1 cellular context compared by ENCODE assay signal in genomic region chr6:43222418-43223059, GRCh38.
A peak's percentile ranks its signal among the peaks of the same experiment; 100 is the strongest.
TF ChIP-seq lines count a peak whose summit lies in the region.

No MANE protein-coding gene starts in this region.

TF ChIP-seq in K562, 482 proteins besides CTCF, POLR2A, EP300 and RAD21:
- TF ChIP-seq RBFOX2 (IDR thresholded peaks at IDR 0.05; ENCODE audit: low read depth, low read length) (peak; percentile 55; the same call in 1 of the 2 replicates), SRSF7 (optimal IDR thresholded peaks at IDR 0.05; ENCODE audit: low read depth, low read length) (no peak), ZBTB33 (CRISPR knock-in tag; IDR thresholded peaks at IDR 0.05) (0 out of 2 replicates have a peak, but pooled peaks have one; percentile 24), KDM5B (IDR thresholded peaks at IDR 0.05; ENCODE audit: insufficient replicate concordance, low read depth, low read length) (peak; percentile 4), POLR2AphosphoS2 (IDR thresholded peaks at IDR 0.05; ENCODE audit: low read length) (0 out of 2 replicates have a peak, but pooled peaks have one; percentile 22), HMGN3 (IDR thresholded peaks at IDR 0.05; ENCODE audit: borderline replicate concordance, extremely low read depth, insufficient read length, low read depth, low read length) (peak; percentile 32), POLR2B (IDR thresholded peaks at IDR 0.05; ENCODE audit: low read depth, partially characterized antibody) (peak; percentile 42), POLR2G (IDR thresholded peaks at IDR 0.05; ENCODE audit: low read depth, low read length) (peak; percentile 50), SUPT5H (IDR thresholded peaks at IDR 0.05) (peak; percentile 61; the same call in 1 of the 2 replicates), MAZ (CRISPR knock-in tag; conservative IDR thresholded peaks at IDR 0.05 in 1 of 2, IDR thresholded peaks at IDR 0.05 in 1 of 2) (no peak)
